In the genomic region with DNA sequence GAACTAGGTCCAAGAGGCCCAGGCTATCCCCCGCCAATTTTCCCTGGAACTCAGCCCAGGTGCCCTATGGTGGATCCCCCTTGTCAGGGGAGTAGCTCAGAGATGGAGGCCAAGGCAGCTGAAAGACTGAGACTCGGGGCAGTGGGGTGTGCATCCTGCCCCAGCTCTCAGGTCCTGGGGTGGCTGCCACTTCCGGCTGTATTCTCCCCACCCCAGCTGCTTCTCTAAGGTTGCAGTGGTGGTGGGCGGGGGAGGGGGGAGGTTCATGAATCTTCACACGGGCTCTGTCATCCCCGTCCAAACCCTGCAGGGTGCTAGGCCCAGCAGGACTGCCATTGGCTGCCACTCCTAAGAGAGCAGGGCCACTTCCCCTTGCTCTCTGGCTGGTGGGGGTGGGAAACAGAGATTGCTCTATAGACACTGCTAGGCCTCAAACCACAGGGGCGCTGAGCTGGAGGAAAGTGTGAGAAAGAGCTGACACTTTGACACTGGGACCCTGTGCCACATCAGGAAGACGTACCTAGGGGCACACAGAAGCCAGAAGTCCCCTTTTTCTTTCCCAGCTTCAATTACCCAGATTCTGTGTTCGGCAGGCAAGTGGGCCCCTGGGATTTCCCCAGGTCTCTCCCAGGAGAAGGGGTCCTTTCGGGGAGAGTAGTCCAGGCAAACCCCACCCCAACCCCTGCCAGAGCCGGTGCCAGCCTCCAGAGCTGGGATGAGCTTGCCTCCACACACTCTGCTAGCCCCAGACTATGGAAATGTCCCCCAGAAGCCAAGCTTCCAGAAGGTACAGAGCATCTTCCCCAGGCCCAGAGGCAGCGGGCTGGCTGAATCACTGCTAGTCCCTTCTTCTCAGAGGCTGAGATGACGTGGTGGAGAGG, we compare ENCODE assay signal across 2 cellular contexts.
TF ChIP-seq lines count a peak whose summit lies in the region.

No MANE protein-coding gene starts in this region.

TF ChIP-seq in IMR-90, 13 proteins besides CTCF, POLR2A, EP300 and RAD21:
- TF ChIP-seq, protein P1, sequence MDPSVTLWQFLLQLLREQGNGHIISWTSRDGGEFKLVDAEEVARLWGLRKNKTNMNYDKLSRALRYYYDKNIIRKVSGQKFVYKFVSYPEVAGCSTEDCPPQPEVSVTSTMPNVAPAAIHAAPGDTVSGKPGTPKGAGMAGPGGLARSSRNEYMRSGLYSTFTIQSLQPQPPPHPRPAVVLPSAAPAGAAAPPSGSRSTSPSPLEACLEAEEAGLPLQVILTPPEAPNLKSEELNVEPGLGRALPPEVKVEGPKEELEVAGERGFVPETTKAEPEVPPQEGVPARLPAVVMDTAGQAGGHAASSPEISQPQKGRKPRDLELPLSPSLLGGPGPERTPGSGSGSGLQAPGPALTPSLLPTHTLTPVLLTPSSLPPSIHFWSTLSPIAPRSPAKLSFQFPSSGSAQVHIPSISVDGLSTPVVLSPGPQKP (IDR thresholded peaks at IDR 0.05; ENCODE audit: borderline replicate concordance, low read depth, low read length) = no peak
- no peak for TF ChIP-seq RCOR1 (IDR thresholded peaks at IDR 0.05; ENCODE audit: insufficient replicate concordance, low read length)
- no peak for TF ChIP-seq MAZ (IDR thresholded peaks at IDR 0.05; ENCODE audit: borderline replicate concordance, low read depth, low read length)
- TF ChIP-seq SMC3 (IDR thresholded peaks at IDR 0.05; ENCODE audit: low read depth, low read length) = no peak

TF ChIP-seq in SK-N-SH, 30 proteins besides CTCF, POLR2A, EP300 and RAD21:
- TF ChIP-seq, protein P2, sequence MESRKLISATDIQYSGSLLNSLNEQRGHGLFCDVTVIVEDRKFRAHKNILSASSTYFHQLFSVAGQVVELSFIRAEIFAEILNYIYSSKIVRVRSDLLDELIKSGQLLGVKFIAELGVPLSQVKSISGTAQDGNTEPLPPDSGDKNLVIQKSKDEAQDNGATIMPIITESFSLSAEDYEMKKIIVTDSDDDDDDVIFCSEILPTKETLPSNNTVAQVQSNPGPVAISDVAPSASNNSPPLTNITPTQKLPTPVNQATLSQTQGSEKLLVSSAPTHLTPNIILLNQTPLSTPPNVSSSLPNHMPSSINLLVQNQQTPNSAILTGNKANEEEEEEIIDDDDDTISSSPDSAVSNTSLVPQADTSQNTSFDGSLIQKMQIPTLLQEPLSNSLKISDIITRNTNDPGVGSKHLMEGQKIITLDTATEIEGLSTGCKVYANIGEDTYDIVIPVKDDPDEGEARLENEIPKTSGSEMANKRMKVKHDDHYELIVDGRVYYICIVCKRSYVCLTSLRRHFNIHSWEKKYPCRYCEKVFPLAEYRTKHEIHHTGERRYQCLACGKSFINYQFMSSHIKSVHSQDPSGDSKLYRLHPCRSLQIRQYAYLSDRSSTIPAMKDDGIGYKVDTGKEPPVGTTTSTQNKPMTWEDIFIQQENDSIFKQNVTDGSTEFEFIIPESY (IDR thresholded peaks at IDR 0.05; ENCODE audit: borderline replicate concordance, low read depth) = no peak
- TF ChIP-seq, protein P3, sequence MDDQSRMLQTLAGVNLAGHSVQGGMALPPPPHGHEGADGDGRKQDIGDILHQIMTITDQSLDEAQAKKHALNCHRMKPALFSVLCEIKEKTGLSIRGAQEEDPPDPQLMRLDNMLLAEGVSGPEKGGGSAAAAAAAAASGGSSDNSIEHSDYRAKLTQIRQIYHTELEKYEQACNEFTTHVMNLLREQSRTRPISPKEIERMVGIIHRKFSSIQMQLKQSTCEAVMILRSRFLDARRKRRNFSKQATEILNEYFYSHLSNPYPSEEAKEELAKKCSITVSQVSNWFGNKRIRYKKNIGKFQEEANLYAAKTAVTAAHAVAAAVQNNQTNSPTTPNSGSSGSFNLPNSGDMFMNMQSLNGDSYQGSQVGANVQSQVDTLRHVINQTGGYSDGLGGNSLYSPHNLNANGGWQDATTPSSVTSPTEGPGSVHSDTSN (IDR thresholded peaks at IDR 0.05) = no peak
- TF ChIP-seq EZH2phosphoT487 (IDR thresholded peaks at IDR 0.05; ENCODE audit: borderline replicate concordance, low read depth) (no peak), MEF2A (IDR thresholded peaks at IDR 0.05; ENCODE audit: borderline replicate concordance, low read depth) (no peak), NFIC (IDR thresholded peaks at IDR 0.05; ENCODE audit: borderline replicate concordance) (no peak), TEAD4 (IDR thresholded peaks at IDR 0.05; ENCODE audit: borderline replicate concordance, insufficient read depth) (no peak)
